In genomic region chr16:70725024-70725911, GRCh38 we compare ENCODE assay signal across 12 cellular contexts. TPM values are rescaled to one million over a fixed set of nuclear protein-coding genes. Genes with fewer than 3 reads are reported as not detected.
DNase-seq lines count a peak whose midpoint lies in the region; ATAC-seq and TF ChIP-seq lines count a peak whose summit lies in the region.
"Had no signal": no experiment of that assay in that cellular context is flagged by ENCODE, and none has a peak within 500 bp of the region (broad histone marks: within the 10 kb centered on the region; RNA-seq: fewer than 3 reads in every experiment).

No MANE protein-coding gene starts in this region.

- no peak for TF ChIP-seq CTCF in lung (IDR thresholded peaks at IDR 0.05; ENCODE audit: control extremely low read depth, extremely low read depth)
- no peak for TF ChIP-seq CTCF in stomach (IDR thresholded peaks at IDR 0.05)

- H3K27me3 ChIP-seq in lung (ENCODE audit: control insufficient read depth, insufficient read depth) (no peaks in the 10 kb centered on the region), stomach (no peaks in the 10 kb centered on the region), H7 (ENCODE audit: control insufficient read depth, insufficient read depth, low read length) (no peaks in the 10 kb centered on the region)

- intact Hi-C loops in stomach (cut with DNase I; ENCODE audit: low total_unique reads), result no loop called here

- peak overlapping the region; percentile 71 to 89 for H3K27ac ChIP-seq in lung (ENCODE audit: low read depth in 1 of 2, low read length in 1 of 2)
- peak overlapping the region; percentile 59 to 88 (median 83) for H3K27ac ChIP-seq in stomach
- H3K27ac ChIP-seq: KMS-11 had no signal

- WGBS in lung, 2 donors, result 66 to 79% methylated on average over 22 of the region's 22 CpGs
- 68 to 77% (median 71%) methylated on average over 20 to 22 of the region's 22 CpGs for whole genome bisulfite sequencing in stomach, 5 donors

- DNase-seq in NCI-H1092 (lab: John Stamatoyannopoulos, UW), result peak; percentile 44
- peak; percentile 79 for DNase-seq in lung (ENCODE audit: low spot score)
- DNase-seq in stomach, result no peak
- DNase-seq in stimulated activated CD8-positive, alpha-beta memory T cell treated with anti-CD3 and anti-CD28 coated beads, Interleukin-4, amount 100 ng/mL, for 48 hours, result no peak
- no peak for DNase-seq in H7
- DNase-seq: activated CD4-positive, alpha-beta T cell treated with anti-CD3 and anti-CD28 coated beads, Interleukin-2, amount 50 U/mL, for 1 hour; NCI-H446 treated with DMSO at 0.1 percent for 48 hours had no signal

- TF ChIP-seq EP300 in stomach (IDR thresholded peaks at IDR 0.05), result no peak

- H3K9me3 ChIP-seq in lung (ENCODE audit: control insufficient read depth in 2 of 2, insufficient read depth in 1 of 2, low read length in 1 of 2) (no peaks in the 10 kb centered on the region), stomach (no peaks in the 10 kb centered on the region)

- ATAC-seq in esophagus mucosa (peak; percentile 6), lung (ENCODE audit: insufficient read depth, low FRiP score) (peak; percentile 63), HG02973 (IDR thresholded peaks at IDR 0.05; ENCODE audit: unreplicated experiment) (no peak), HG03439 (IDR thresholded peaks at IDR 0.05; ENCODE audit: unreplicated experiment) (no peak)
- ATAC-seq: activated naive CD4-positive, alpha-beta T cell treated with anti-CD3 and anti-CD28 coated beads, Interleukin-2, amount 50 U/mL, for 72 hours had no signal

- H3K4me1 ChIP-seq in lung (ENCODE audit: control insufficient read depth in 2 of 2, insufficient read depth in 2 of 2, low read length in 2 of 2) (peaks cover 0 to 12% of the 10 kb centered on the region in 2 donors), stomach (peaks cover 19 to 39% (median 26%) of the 10 kb centered on the region in 4 donors)

- H3K4me3 ChIP-seq in lung (no peak overlapping the region), stomach (no peak overlapping the region), H7 (ENCODE audit: insufficient read depth, low read depth, low read length) (no peak overlapping the region)

- peaks cover 0 to 24% of the 10 kb centered on the region in 2 donors for H3K36me3 ChIP-seq in lung (ENCODE audit: control insufficient read depth in 2 of 2, insufficient read depth in 2 of 2, low read length in 2 of 2)
- peaks cover 5 to 78% (median 58%) of the 10 kb centered on the region in 4 donors for H3K36me3 ChIP-seq in stomach
- H3K36me3 ChIP-seq in H7 (replicated peaks; ENCODE audit: control insufficient read depth, insufficient read depth, low read length), result no peaks in the 10 kb centered on the region; the same call in 1 of the 2 replicates

- no peak for TF ChIP-seq POLR2A in stomach (IDR thresholded peaks at IDR 0.05)

RNA-seq across cellular contexts. Expression of gene MTSS2, which starts 39.4 kb away (rescaled TPM):
- total RNA-seq in esophagus mucosa, result 32.8 TPM
- 10 to 100 TPM; 72.5 to 91.3 TPM for total RNA-seq in lung
- 10 to 100 TPM; 40.6 to 74.0 TPM for polyA plus RNA-seq in lung
- 10 to 100 TPM in 4 of 5 donors, 1 to 10 TPM in 1; 5.8 to 50.7 (median 17.4) TPM for total RNA-seq in stomach
- polyA plus RNA-seq in stomach, result 10 to 100 TPM; 19.7 to 42.2 (median 33.0) TPM
- total RNA-seq in H7 (2014; rRNA removed; shearing (Covaris generic)), result 30.7 and 44.8 TPM in 2 replicates

Comparison
In these comparisons a context has a peak if more than half of its experiments do, and no peak if none do; other contexts are left out.
1. DNase-seq: peak in NCI-H1092 (single experiment) and lung (single experiment); none in stomach (single experiment), stimulated activated CD8-positive, alpha-beta memory T cell treated with anti-CD3 and anti-CD28 coated beads, Interleukin-4, amount 100 ng/mL, for 48 hours (single experiment) and H7 (single experiment).
2. ATAC-seq: peak in esophagus mucosa (single experiment) and lung (single experiment); none in HG02973 (single experiment) and HG03439 (single experiment).